In the genomic region with DNA sequence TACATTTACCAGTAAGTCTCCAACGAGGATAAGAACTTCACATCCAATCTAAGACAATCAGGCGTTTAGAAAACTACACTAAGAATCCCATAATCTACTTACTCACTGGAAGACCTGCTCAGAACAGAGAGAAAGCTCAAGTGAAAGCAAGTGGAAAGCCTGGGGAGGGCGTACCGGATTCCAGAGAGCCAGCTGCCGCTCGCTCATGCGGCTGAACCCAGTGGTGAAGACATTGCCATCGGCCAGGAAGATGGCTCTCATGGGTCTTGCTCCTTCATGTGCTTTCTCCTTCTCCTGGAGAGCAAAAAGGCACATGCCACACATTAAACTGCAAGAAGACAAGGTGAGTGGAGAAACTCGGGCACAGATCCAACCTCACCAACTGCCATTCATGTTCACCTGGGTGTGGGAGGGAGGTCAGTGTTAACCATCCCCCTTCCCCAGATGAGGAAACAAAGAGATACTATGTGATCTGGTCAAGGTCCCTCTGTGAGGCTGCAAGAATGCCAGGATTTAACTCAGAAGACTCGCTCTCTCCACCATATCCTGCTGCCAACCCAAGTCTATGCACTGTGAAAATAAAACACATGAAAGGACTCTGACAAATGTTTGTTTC, we compare ENCODE assay signal across 1 cellular context.
TF ChIP-seq lines count a peak whose summit lies in the region.

No MANE protein-coding gene starts in this region.

TF ChIP-seq in IMR-90, 13 proteins besides CTCF, POLR2A, EP300 and RAD21 (continued from another document):
- TF ChIP-seq MAZ (IDR thresholded peaks at IDR 0.05; ENCODE audit: borderline replicate concordance, low read depth, low read length): no peak
- no peak for TF ChIP-seq SMC3 (IDR thresholded peaks at IDR 0.05; ENCODE audit: low read depth, low read length)
- no peak for TF ChIP-seq BHLHE40 (IDR thresholded peaks at IDR 0.05; ENCODE audit: low read depth, low read length)
- TF ChIP-seq RCOR1 (IDR thresholded peaks at IDR 0.05; ENCODE audit: insufficient replicate concordance, low read length): no peak
- no peak for TF ChIP-seq NFE2L2 (IDR thresholded peaks at IDR 0.05; ENCODE audit: low read depth, low read length)
- TF ChIP-seq CEBPB (IDR thresholded peaks at IDR 0.05; ENCODE audit: low read depth, low read length): no peak
- no peak for TF ChIP-seq RFX5 (IDR thresholded peaks at IDR 0.05; ENCODE audit: low read depth, low read length)
- TF ChIP-seq, protein P1, sequence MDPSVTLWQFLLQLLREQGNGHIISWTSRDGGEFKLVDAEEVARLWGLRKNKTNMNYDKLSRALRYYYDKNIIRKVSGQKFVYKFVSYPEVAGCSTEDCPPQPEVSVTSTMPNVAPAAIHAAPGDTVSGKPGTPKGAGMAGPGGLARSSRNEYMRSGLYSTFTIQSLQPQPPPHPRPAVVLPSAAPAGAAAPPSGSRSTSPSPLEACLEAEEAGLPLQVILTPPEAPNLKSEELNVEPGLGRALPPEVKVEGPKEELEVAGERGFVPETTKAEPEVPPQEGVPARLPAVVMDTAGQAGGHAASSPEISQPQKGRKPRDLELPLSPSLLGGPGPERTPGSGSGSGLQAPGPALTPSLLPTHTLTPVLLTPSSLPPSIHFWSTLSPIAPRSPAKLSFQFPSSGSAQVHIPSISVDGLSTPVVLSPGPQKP (IDR thresholded peaks at IDR 0.05; ENCODE audit: borderline replicate concordance, low read depth, low read length): no peak
- no peak for TF ChIP-seq MXI1 (IDR thresholded peaks at IDR 0.05; ENCODE audit: borderline replicate concordance, low read depth, low read length)
- TF ChIP-seq MAFK (IDR thresholded peaks at IDR 0.05; ENCODE audit: low read depth, low read length): no peak
